21 cellular contexts compared by ENCODE assay signal in the genomic region with DNA sequence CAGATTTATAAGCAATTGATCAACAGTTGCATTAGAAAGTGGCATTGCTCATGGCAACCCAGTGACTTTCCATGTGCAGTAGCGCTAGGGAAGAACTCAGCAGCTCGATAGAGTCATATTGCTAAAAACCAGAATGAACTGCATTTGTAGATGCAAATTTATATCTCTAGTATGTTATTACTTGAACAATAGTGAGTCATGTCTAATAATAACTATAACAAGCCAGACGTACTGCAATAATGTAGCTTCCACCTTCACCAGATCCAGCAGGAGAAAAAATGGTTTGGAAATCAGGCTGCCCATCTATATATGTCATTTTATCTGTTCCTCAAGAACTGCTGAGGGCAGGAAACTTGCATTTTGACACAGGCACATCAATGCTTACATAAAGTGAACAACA.
"Had no signal": no experiment of that assay in that cellular context is flagged by ENCODE, and none has a peak within 500 bp of the region (broad histone marks: within the 10 kb centered on the region; RNA-seq: fewer than 3 reads in every experiment).

No MANE protein-coding gene starts in this region.

- H3K27me3 ChIP-seq: breast epithelium, sigmoid colon, spleen, upper lobe of right lung had no signal

- H3K9ac ChIP-seq: parathyroid adenoma had no signal

- H3K27ac Mint-ChIP-seq: activated CD4-positive, alpha-beta T cell treated with anti-CD3 and anti-CD28 coated beads, Interleukin-2, amount 10 ng/mL, durations not matched to agents 7 days and 5 days; activated CD8-positive, alpha-beta T cell treated with anti-CD3 and anti-CD28 coated beads, Interleukin-2, amount 10 ng/mL, durations not matched to agents 7 days and 5 days; activated naive CD4-positive, alpha-beta T cell treated with anti-CD3 and anti-CD28 coated beads, Interleukin-2, amount 50 U/mL, for 72 hours; activated T-helper 17 cell treated with anti-CD3 and anti-CD28 coated beads, Interleukin-2, amount 50 U/mL, for 72 hours; endodermal cell; memory B cell; naive B cell had no signal

- H3K4me3 Mint-ChIP-seq: activated CD4-positive, alpha-beta T cell treated with anti-CD3 and anti-CD28 coated beads, Interleukin-2, amount 10 ng/mL, durations not matched to agents 7 days and 5 days; activated CD8-positive, alpha-beta T cell treated with anti-CD3 and anti-CD28 coated beads, Interleukin-2, amount 10 ng/mL, durations not matched to agents 7 days and 5 days; activated T-helper 17 cell treated with anti-CD3 and anti-CD28 coated beads, Interleukin-2, amount 50 U/mL, for 72 hours; endodermal cell; memory B cell; naive B cell had no signal

- H3K36me3 ChIP-seq: breast epithelium, sigmoid colon, spleen, upper lobe of right lung, WERI-Rb-1 had no signal

- H3K4me1 ChIP-seq: breast epithelium, parathyroid adenoma, spleen, upper lobe of right lung had no signal

- H3K36me3 Mint-ChIP-seq: activated naive CD4-positive, alpha-beta T cell treated with anti-CD3 and anti-CD28 coated beads, Interleukin-2, amount 50 U/mL, for 72 hours; memory B cell; naive B cell had no signal

- H3K4me1 Mint-ChIP-seq: activated CD4-positive, alpha-beta T cell treated with anti-CD3 and anti-CD28 coated beads, Interleukin-2, amount 10 ng/mL, durations not matched to agents 7 days and 5 days; activated T-helper 17 cell treated with anti-CD3 and anti-CD28 coated beads, Interleukin-2, amount 50 U/mL, for 72 hours; memory B cell; naive B cell had no signal

- H3K27me3 Mint-ChIP-seq: activated CD4-positive, alpha-beta T cell treated with anti-CD3 and anti-CD28 coated beads, Interleukin-2, amount 10 ng/mL, durations not matched to agents 7 days and 5 days; activated T-helper 17 cell treated with anti-CD3 and anti-CD28 coated beads, Interleukin-2, amount 50 U/mL, for 72 hours; memory B cell; naive B cell had no signal

- H3K4me3 ChIP-seq: breast epithelium, coronary artery, mucosa of descending colon, sigmoid colon, spleen, upper lobe of right lung had no signal

- H3K27ac ChIP-seq: breast epithelium, coronary artery, parathyroid adenoma, spleen, upper lobe of right lung, WERI-Rb-1 had no signal

- ATAC-seq: activated CD8-positive, alpha-beta T cell treated with anti-CD3 and anti-CD28 coated beads, Interleukin-2, amount 10 ng/mL, durations not matched to agents 7 days and 5 days; activated naive CD4-positive, alpha-beta T cell treated with anti-CD3 and anti-CD28 coated beads, Interleukin-2, amount 50 U/mL, for 72 hours; activated T-helper 17 cell treated with anti-CD3 and anti-CD28 coated beads, Interleukin-2, amount 50 U/mL, for 72 hours; mucosa of descending colon; upper lobe of right lung had no signal

- H3K9me3 ChIP-seq: breast epithelium, mucosa of descending colon, sigmoid colon, spleen, upper lobe of right lung had no signal

- H3K9me3 Mint-ChIP-seq: endodermal cell had no signal

- DNase-seq: activated CD4-positive, alpha-beta T cell treated with anti-CD3 and anti-CD28 coated beads, Interleukin-2, amount 10 ng/mL, durations not matched to agents 7 days and 5 days; activated CD4-positive, CD25-positive, alpha-beta regulatory T cell treated with anti-CD3 and anti-CD28 coated beads, Interleukin-2, amount 50 U/mL, for 72 hours; activated CD8-positive, alpha-beta T cell treated with anti-CD3 and anti-CD28 coated beads, Interleukin-2, amount 10 ng/mL, durations not matched to agents 7 days and 5 days; activated T-cell treated with anti-CD3 and anti-CD28 coated beads, Interleukin-2, amount 50 U/mL, for 1 hour; endodermal cell; hippocampal formation; mucosa of descending colon; naive B cell; sigmoid colon; spleen; stimulated activated CD4-positive, alpha-beta T cell treated with anti-CD3 and anti-CD28 coated beads, Interleukin-4, amount 100 ng/mL, for 1 hour; stimulated activated naive CD4-positive, alpha-beta T cell treated with Interleukin-2 at 50 U/mL for 16 hours; T-helper 1 cell; upper lobe of right lung; WERI-Rb-1 had no signal
